9 cellular contexts compared by ENCODE assay signal in the genomic region with DNA sequence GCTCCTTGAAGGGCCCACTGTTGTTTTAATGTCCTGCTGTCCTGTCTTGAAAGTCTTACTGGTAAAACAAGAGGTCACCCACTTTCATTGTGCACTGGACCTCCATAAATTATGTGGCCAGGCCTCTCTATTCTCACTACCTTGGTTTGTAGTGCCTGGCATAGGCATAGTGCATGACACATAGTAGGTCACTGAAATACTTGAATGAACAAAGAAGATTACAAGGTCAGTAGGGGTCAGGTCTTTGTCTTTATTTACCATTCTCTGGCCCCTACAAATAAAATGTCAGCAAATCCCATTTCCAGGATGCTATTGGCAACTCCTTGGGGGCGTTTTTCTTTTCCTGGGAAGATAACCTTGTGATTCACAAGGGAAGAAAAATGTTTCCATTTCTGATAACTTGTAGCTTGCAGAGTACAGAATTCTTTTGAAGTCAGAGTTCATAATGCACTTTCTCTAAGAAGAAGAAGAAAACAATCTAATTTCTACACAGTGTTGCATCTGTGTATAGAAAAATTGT. TPM values are rescaled to one million over a fixed set of nuclear protein-coding genes. Genes with fewer than 3 reads are reported as not detected.
DNase-seq lines count a peak whose midpoint lies in the region; ATAC-seq and TF ChIP-seq lines count a peak whose summit lies in the region.
"Had no signal": no experiment of that assay in that cellular context is flagged by ENCODE, and none has a peak within 500 bp of the region (broad histone marks: within the 10 kb centered on the region; RNA-seq: fewer than 3 reads in every experiment).

No MANE protein-coding gene starts in this region.

- peaks cover 14% of the 10 kb centered on the region for H3K79me2 ChIP-seq in GM23338 (replicated peaks; ENCODE audit: insufficient read depth)

- H3K36me3 ChIP-seq in GM23338 (ENCODE audit: insufficient read depth) (peaks cover 14% of the 10 kb centered on the region), sigmoid colon (peaks cover 0 to 32% (median 10%) of the 10 kb centered on the region in 4 donors)

- no peak for ATAC-seq in GM23338
- no peak for ATAC-seq in GM21717 (IDR thresholded peaks at IDR 0.05; ENCODE audit: unreplicated experiment)

- H3K4me3 Mint-ChIP-seq in GM23338: peak overlapping the region; percentile 78

- H2AFZ ChIP-seq in GM23338: no peak overlapping the region

- no peak overlapping the region for H3K27ac Mint-ChIP-seq in GM23338

- no peaks in the 10 kb centered on the region; the same call in 1 of the 2 replicates for H3F3A ChIP-seq in GM23338 (replicated peaks; ENCODE audit: low read depth)

- H3K9me3 ChIP-seq in sigmoid colon: no peaks in the 10 kb centered on the region

- WGBS in sigmoid colon, 2 donors: 73 to 83% methylated on average over 1 of the region's 1 CpG

- H3K4me1 ChIP-seq in GM23338 (ENCODE audit: insufficient read depth): peaks cover 12% of the 10 kb centered on the region
- peaks cover 0 to 34% (median 22%) of the 10 kb centered on the region in 4 donors for H3K4me1 ChIP-seq in sigmoid colon

- TF ChIP-seq CTCF in GM23338 (conservative IDR thresholded peaks at IDR 0.05; ENCODE audit: low read depth in 2 of 2) (no peak), VCaP (conservative IDR thresholded peaks at IDR 0.05) (no peak), fibroblast of mammary gland (conservative IDR thresholded peaks at IDR 0.05; ENCODE audit: control insufficient read depth, insufficient read depth, low read depth, low read length) (no peak), sigmoid colon (IDR thresholded peaks at IDR 0.05) (no peak)

- no peak for TF ChIP-seq POLR2A in sigmoid colon (IDR thresholded peaks at IDR 0.05)

- H3K36me3 Mint-ChIP-seq in GM23338 (ENCODE audit: low read depth): peaks cover 29% of the 10 kb centered on the region

- H3K27ac ChIP-seq in GM23338 (ENCODE audit: low read depth) (no peak overlapping the region), VCaP (peak overlapping the region; percentile 80), sigmoid colon (peak overlapping the region in 3 of 4 donors; percentile 83 to 94 (median 84))

- H3K4me3 ChIP-seq in GM23338 (peak overlapping the region; percentile 56), fibroblast of mammary gland (ENCODE audit: control insufficient read depth, low read depth, low read length) (peak overlapping the region; percentile 90), sigmoid colon (peak overlapping the region; percentile 71 to 87 (median 83))

- H3K9me3 Mint-ChIP-seq in GM23338: no peaks in the 10 kb centered on the region

- no peaks in the 10 kb centered on the region; the same call in none of the 2 replicates for H4K20me1 ChIP-seq in GM23338 (replicated peaks; ENCODE audit: insufficient read depth)

- peak overlapping the region; percentile 73 for H3K4me2 ChIP-seq in GM23338

- H3K9me2 ChIP-seq in GM23338 (ENCODE audit: insufficient read depth): 0 out of 2 replicates have a peak, but pooled peaks cover 3% of the 10 kb centered on the region

- no peak for TF ChIP-seq EP300 in sigmoid colon (IDR thresholded peaks at IDR 0.05)

- intact Hi-C loops in sigmoid colon (cut with DNase I): loop anchor here (2.0 to 5.0 kb wide), 3 partner anchors 63 to 204 kb away; a partner anchor contains a TSS

- no peak for DNase-seq in GM23338 (ENCODE audit: low spot score)
- DNase-seq in fibroblast of mammary gland (ENCODE audit: low read depth): peak; percentile 4
- DNase-seq in sigmoid colon: no peak
- no peak for DNase-seq in stimulated activated CD4-positive, alpha-beta T cell treated with anti-CD3 and anti-CD28 coated beads, Interleukin-4, amount 100 ng/mL, for 4 hours
- no peak for DNase-seq in Ammon's horn (ENCODE audit: low spot score)
- no peak for DNase-seq in stimulated activated CD4-positive, alpha-beta T cell treated with anti-CD3 and anti-CD28 coated beads, Interleukin-4, amount 100 ng/mL, for 1 hour
- DNase-seq: RPMI8226 had no signal

- H3K4me1 Mint-ChIP-seq in GM23338: peaks cover 18% of the 10 kb centered on the region

- peaks cover 13% of the 10 kb centered on the region for H3K27me3 Mint-ChIP-seq in GM23338 (ENCODE audit: insufficient read depth, low read depth, poor library complexity)

- H3K27me3 ChIP-seq in GM23338 (ENCODE audit: insufficient read depth) (peaks cover 20% of the 10 kb centered on the region), sigmoid colon (no peaks in the 10 kb centered on the region)

TF ChIP-seq in GM23338, 12 proteins besides CTCF, POLR2A, EP300 and RAD21:
- TF ChIP-seq ZNF114 (CRISPR knock-in tag; IDR thresholded peaks at IDR 0.05) (no peak), CREB1 (CRISPR knock-in tag; IDR thresholded peaks at IDR 0.05; ENCODE audit: low read depth) (no peak), NANOG (IDR thresholded peaks at IDR 0.05; ENCODE audit: borderline replicate concordance) (no peak), JUNB (IDR thresholded peaks at IDR 0.05; ENCODE audit: unreplicated experiment) (no peak), STAT1 (IDR thresholded peaks at IDR 0.05; ENCODE audit: unreplicated experiment) (no peak), EZH2phosphoT487 (IDR thresholded peaks at IDR 0.05; ENCODE audit: unreplicated experiment) (no peak), EZH2 (IDR thresholded peaks at IDR 0.05; ENCODE audit: low read depth, unreplicated experiment) (no peak)
- TF ChIP-seq, protein P1, sequence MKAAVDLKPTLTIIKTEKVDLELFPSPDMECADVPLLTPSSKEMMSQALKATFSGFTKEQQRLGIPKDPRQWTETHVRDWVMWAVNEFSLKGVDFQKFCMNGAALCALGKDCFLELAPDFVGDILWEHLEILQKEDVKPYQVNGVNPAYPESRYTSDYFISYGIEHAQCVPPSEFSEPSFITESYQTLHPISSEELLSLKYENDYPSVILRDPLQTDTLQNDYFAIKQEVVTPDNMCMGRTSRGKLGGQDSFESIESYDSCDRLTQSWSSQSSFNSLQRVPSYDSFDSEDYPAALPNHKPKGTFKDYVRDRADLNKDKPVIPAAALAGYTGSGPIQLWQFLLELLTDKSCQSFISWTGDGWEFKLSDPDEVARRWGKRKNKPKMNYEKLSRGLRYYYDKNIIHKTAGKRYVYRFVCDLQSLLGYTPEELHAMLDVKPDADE (IDR thresholded peaks at IDR 0.05): no peak
- TF ChIP-seq, protein P2, sequence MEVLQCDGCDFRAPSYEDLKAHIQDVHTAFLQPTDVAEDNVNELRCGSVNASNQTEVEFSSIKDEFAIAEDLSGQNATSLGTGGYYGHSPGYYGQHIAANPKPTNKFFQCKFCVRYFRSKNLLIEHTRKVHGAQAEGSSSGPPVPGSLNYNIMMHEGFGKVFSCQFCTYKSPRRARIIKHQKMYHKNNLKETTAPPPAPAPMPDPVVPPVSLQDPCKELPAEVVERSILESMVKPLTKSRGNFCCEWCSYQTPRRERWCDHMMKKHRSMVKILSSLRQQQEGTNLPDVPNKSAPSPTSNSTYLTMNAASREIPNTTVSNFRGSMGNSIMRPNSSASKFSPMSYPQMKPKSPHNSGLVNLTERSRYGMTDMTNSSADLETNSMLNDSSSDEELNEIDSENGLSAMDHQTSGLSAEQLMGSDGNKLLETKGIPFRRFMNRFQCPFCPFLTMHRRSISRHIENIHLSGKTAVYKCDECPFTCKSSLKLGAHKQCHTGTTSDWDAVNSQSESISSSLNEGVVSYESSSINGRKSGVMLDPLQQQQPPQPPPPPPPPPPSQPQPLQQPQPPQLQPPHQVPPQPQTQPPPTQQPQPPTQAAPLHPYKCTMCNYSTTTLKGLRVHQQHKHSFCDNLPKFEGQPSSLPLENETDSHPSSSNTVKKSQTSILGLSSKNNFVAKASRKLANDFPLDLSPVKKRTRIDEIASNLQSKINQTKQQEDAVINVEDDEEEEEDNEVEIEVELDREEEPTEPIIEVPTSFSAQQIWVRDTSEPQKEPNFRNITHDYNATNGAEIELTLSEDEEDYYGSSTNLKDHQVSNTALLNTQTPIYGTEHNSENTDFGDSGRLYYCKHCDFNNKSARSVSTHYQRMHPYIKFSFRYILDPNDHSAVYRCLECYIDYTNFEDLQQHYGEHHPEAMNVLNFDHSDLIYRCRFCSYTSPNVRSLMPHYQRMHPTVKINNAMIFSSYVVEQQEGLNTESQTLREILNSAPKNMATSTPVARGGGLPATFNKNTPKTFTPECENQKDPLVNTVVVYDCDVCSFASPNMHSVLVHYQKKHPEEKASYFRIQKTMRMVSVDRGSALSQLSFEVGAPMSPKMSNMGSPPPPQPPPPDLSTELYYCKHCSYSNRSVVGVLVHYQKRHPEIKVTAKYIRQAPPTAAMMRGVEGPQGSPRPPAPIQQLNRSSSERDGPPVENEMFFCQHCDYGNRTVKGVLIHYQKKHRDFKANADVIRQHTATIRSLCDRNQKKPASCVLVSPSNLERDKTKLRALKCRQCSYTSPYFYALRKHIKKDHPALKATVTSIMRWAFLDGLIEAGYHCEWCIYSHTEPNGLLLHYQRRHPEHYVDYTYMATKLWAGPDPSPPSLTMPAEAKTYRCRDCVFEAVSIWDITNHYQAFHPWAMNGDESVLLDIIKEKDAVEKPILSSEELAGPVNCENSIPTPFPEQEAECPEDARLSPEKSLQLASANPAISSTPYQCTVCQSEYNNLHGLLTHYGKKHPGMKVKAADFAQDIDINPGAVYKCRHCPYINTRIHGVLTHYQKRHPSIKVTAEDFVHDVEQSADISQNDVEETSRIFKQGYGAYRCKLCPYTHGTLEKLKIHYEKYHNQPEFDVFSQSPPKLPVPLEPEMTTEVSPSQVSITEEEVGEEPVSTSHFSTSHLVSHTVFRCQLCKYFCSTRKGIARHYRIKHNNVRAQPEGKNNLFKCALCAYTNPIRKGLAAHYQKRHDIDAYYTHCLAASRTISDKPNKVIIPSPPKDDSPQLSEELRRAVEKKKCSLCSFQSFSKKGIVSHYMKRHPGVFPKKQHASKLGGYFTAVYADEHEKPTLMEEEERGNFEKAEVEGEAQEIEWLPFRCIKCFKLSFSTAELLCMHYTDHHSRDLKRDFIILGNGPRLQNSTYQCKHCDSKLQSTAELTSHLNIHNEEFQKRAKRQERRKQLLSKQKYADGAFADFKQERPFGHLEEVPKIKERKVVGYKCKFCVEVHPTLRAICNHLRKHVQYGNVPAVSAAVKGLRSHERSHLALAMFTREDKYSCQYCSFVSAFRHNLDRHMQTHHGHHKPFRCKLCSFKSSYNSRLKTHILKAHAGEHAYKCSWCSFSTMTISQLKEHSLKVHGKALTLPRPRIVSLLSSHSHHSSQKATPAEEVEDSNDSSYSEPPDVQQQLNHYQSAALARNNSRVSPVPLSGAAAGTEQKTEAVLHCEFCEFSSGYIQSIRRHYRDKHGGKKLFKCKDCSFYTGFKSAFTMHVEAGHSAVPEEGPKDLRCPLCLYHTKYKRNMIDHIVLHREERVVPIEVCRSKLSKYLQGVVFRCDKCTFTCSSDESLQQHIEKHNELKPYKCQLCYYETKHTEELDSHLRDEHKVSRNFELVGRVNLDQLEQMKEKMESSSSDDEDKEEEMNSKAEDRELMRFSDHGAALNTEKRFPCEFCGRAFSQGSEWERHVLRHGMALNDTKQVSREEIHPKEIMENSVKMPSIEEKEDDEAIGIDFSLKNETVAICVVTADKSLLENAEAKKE (CRISPR knock-in tag; IDR thresholded peaks at IDR 0.05): no peak
TF ChIP-seq in GM23338: peak in this region for 0.

RNA-seq across cellular contexts. Expression of a gene that starts 1.4 kb away (rescaled TPM):
- 30.8 and 36.6 TPM in 2 replicates for total RNA-seq in GM23338 (2014; rRNA removed; shearing (Covaris generic))
- polyA plus RNA-seq in GM23338 (2016; fragmentation: Nextera tagmentation; extraction: Ambion mirVana) (10.1 and 11.4 TPM in 2 replicates), sigmoid colon (10 to 100 TPM in 2 of 3 donors, 1 to 10 TPM in 1; 7.2 to 15.6 (median 13.9) TPM)
- 10 to 100 TPM; 30.0 to 42.3 (median 33.8) TPM for total RNA-seq in sigmoid colon
